ENCODE assay signal across 8 cellular contexts in the genomic region with DNA sequence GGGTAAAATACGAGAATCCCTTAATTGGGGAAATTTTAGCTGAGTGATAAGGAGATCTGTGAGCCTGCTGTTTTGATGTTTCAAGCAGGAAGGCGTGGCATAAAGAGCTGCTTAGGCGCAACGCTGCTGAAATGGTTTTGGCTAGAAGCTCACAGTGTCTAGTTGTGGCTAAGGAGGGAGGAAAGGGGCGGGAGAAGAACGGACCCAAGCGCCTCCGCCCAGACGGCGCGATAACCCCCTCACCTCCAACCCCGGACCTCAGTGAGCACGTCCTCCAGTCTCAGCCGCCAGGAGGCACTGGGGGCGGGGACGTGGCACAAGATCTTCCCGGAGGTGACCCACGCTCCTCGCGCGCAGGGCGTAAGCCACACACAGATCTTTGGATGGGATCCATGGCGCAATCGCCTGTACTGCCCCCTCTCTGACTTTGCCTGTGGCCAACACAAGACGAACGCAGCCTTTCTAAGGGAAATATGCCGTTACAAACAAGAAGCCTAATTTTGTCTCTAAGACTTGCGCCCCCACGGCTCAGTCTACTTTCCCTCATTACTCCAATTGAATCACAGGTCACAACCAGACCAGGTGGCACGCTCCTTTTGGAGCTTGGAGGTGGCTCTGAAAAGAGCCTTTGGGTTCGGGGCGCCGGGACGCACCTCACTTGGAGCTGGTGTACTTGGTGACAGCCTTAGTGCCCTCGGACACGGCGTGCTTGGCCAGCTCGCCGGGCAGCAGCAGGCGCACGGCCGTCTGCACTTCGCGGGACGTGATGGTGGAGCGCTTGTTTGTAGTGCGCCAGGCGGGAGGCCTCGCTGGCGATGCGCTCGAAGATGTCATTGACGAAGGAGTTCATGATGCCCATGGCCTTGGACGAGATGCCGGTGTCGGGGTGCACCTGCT. TPM values are rescaled to one million over a fixed set of nuclear protein-coding genes. Genes with fewer than 3 reads are reported as not detected.
DNase-seq lines count a peak whose midpoint lies in the region; ATAC-seq, FAIRE-seq and TF ChIP-seq lines count a peak whose summit lies in the region.

No MANE protein-coding gene starts in this region.

- peaks cover 25% of the 10 kb centered on the region for H3K27me3 ChIP-seq in AG04450 (ENCODE audit: control insufficient read depth, insufficient read depth, low read length)
- H3K27me3 ChIP-seq in SJSA1 (replicated peaks) = peaks cover 79% of the 10 kb centered on the region
- H3K27me3 ChIP-seq in HepG2 (ENCODE audit: control insufficient read depth in 1 of 2, insufficient read depth in 2 of 2, low read length in 2 of 2) = peaks cover 3 to 45% of the 10 kb centered on the region in 2 experiments; a peak in 4 of 5 replicates
- H3K27me3 ChIP-seq in suprapubic skin = peaks cover 88% of the 10 kb centered on the region

- POLR2A ChIA-PET in AG04450 (lab: Yijun Ruan, JAX) = interaction anchor here (0.7 kb wide), 1 partner anchor 23 kb away, joined by 3 read pairs; no protein-coding TSS in a partner anchor
- POLR2A ChIA-PET in HepG2 (lab: Yijun Ruan, JAX) = no interaction called here

- intact Hi-C loops in HepG2 (cut with micrococcal nuclease; ENCODE audit: unreplicated experiment) = no loop called here

- no TSS peak for BruUV-seq in HepG2 (replicated peaks; lab: Mats Ljungman, UMichigan)

- TF ChIP-seq EP300 in HepG2 (IDR thresholded peaks at IDR 0.05; ENCODE audit: low read depth in 2 of 2, low read length in 2 of 2) = no peak
- no peak for TF ChIP-seq EP300 in HepG2 (CRISPR knock-in tag; IDR thresholded peaks at IDR 0.05; ENCODE audit: borderline replicate concordance)
- TF ChIP-seq EP300 in suprapubic skin (IDR thresholded peaks at IDR 0.05) = no peak

- CTCF ChIA-PET in AG04450 (lab: Charles Lee) (interaction anchor here (0.8 kb wide), 1 partner anchor 8 kb away, joined by 3 read pairs; no protein-coding TSS in a partner anchor), HepG2 (lab: Yijun Ruan, JAX; ENCODE audit: low intra/inter-chr PET ratio, low total read pairs) (no interaction called here)

- no peaks in the 10 kb centered on the region for H3K79me2 ChIP-seq in HepG2 (ENCODE audit: insufficient read depth, low read length)

- FAIRE-seq in HepG2 (lab: Jason Lieb, UNC) = no peak

- no peak overlapping the region for H3K9ac ChIP-seq in HepG2 (ENCODE audit: insufficient read depth, low read depth, low read length)

- no peak for DNase-seq in AG04450 (ENCODE audit: low read depth, low spot score)
- DNase-seq in SJSA1 (ENCODE audit: low read depth in 1 of 2, low spot score in 2 of 2) = no peak
- no peak for DNase-seq in astrocyte of the spinal cord (ENCODE audit: low read depth, low spot score)
- DNase-seq in HepG2 (ENCODE audit: low spot score) = no peak
- no peak for DNase-seq in suprapubic skin (ENCODE audit: low spot score in 2 of 2)
- DNase-seq in OCI-M2 (lab: John Stamatoyannopoulos, UW; ENCODE audit: unreplicated experiment) = no peak

- H3K9me3 ChIP-seq in AG04450 (ENCODE audit: control insufficient read depth, insufficient read depth, low read length) (no peaks in the 10 kb centered on the region), SJSA1 (replicated peaks) (peaks cover 7% of the 10 kb centered on the region; the same call in 1 of the 2 replicates), HepG2 (ENCODE audit: low read length) (no peaks in the 10 kb centered on the region), suprapubic skin (no peaks in the 10 kb centered on the region)

- no peaks in the 10 kb centered on the region for H4K20me1 ChIP-seq in HepG2 (ENCODE audit: insufficient read depth, low read length)

- H3K4me2 ChIP-seq in HepG2 (ENCODE audit: low read depth, low read length) = peak overlapping the region; percentile 24

- TF ChIP-seq POLR2A in HepG2 (IDR thresholded peaks at IDR 0.05; ENCODE audit: insufficient read depth in 1 of 2, low read depth in 2 of 2, low read length in 2 of 2) (no peak), suprapubic skin (IDR thresholded peaks at IDR 0.05) (no peak)

- H3K27ac ChIP-seq in AG04450 (ENCODE audit: low read depth, low read length) (no peak overlapping the region), SJSA1 (no peak overlapping the region), HepG2 (ENCODE audit: extremely low read length, insufficient read depth, low read length) (no peak overlapping the region), suprapubic skin (no peak overlapping the region)

- peak; percentile 39 for ATAC-seq in GM18858 (IDR thresholded peaks at IDR 0.05; ENCODE audit: unreplicated experiment)
- peak; percentile 51 for ATAC-seq in HG03175 (IDR thresholded peaks at IDR 0.05; ENCODE audit: unreplicated experiment)
- ATAC-seq in HepG2 = peak; percentile 67; the same call in 2 of the 3 replicates

- TF ChIP-seq RAD21 in HepG2 (CRISPR knock-in tag; IDR thresholded peaks at IDR 0.05) = no peak

- H3K36me3 ChIP-seq in SJSA1 = no peaks in the 10 kb centered on the region
- no peaks in the 10 kb centered on the region for H3K36me3 ChIP-seq in HepG2 (replicated peaks in 1 of 2; ENCODE audit: control insufficient read depth in 1 of 2, insufficient read depth in 2 of 2, low read length in 2 of 2)
- no peaks in the 10 kb centered on the region for H3K36me3 ChIP-seq in suprapubic skin

- WGBS in HepG2 (ENCODE audit: low lambda C conversion rate) = 31% methylated on average over 30 of the region's 56 CpGs
- 3% methylated on average over 27 of the region's 56 CpGs for WGBS in suprapubic skin

- TF ChIP-seq CTCF in AG04450 (IDR thresholded peaks at IDR 0.05; ENCODE audit: low read depth, low read length) (no peak), astrocyte of the spinal cord (IDR thresholded peaks at IDR 0.05; ENCODE audit: low read depth, low read length) (no peak), HepG2 (CRISPR knock-in tag; IDR thresholded peaks at IDR 0.05) (peak; percentile 45; the same call in 1 of the 2 replicates), suprapubic skin (IDR thresholded peaks at IDR 0.05) (no peak)

- H3K4me3 ChIP-seq in AG04450 (ENCODE audit: low read depth, low read length) (peak overlapping the region; percentile 50), SJSA1 (peak overlapping the region; percentile 13; the same call in 1 of the 2 replicates), astrocyte of the spinal cord (ENCODE audit: low read depth, low read length) (peak overlapping the region; percentile 49), HepG2 (replicated peaks in 1 of 3; ENCODE audit: insufficient read depth in 1 of 3, low read depth in 2 of 3, low read length in 3 of 3) (peak overlapping the region in 1 of 3 experiments; percentile 19; a peak in 1 of 6 replicates), suprapubic skin (peak overlapping the region; percentile 29)

- in situ Hi-C loops in astrocyte of the spinal cord (cut with HindIII; ENCODE audit: low sequenced_read_pairs) (no loop called here), HepG2 (cut with HindIII; ENCODE audit: extremely low pct_ligation_motif_present, low pct_unique_long_range_greater_than_20kb) (no loop called here)

- H3K4me1 ChIP-seq in SJSA1 (replicated peaks) (peaks cover 22% of the 10 kb centered on the region), HepG2 (ENCODE audit: insufficient read depth, low read length) (peaks cover 5% of the 10 kb centered on the region; the same call in 1 of the 2 replicates), suprapubic skin (peaks cover 26% of the 10 kb centered on the region)

- H2AFZ ChIP-seq in HepG2 (ENCODE audit: low read length) = no peak overlapping the region

RNA-seq across cellular contexts. Expression of a gene that starts 23.4 kb away (rescaled TPM):
- polyA plus RNA-seq in AG04450 (2011; rRNA removed) (77.5 and 84.0 TPM in 2 replicates), HepG2 (2011; rRNA removed) (41.2 and 41.3 TPM in 2 replicates)
- polyA minus RNA-seq in AG04450 (2011; rRNA and poly(A)+ RNA removed) = 61.3 and 65.6 TPM in 2 replicates
- 25.0 and 36.4 TPM in 2 replicates for total RNA-seq in SJSA1 (2014; rRNA removed; shearing (Covaris generic))
- total RNA-seq in HepG2 (2016; rRNA removed; fragmentation: Illumina TruSeq; extraction: Trizol) (43.0 and 59.4 TPM in 2 replicates), suprapubic skin (10 to 100 TPM; 55.6 to 99.6 (median 57.7) TPM)
- 8.6 and 11.6 TPM in 2 replicates for total RNA-seq in HepG2 (2016; cell fraction: cytosol; rRNA removed; fragmentation: Illumina TruSeq; extraction: Trizol; ENCODE audit: low read depth)
- 41.8 and 57.0 TPM in 2 replicates for total RNA-seq in HepG2 (2016; cell fraction: insoluble cytoplasmic fraction; rRNA removed; fragmentation: Illumina TruSeq; extraction: Trizol)
- total RNA-seq in HepG2 (2016; cell fraction: membrane; rRNA removed; fragmentation: Illumina TruSeq; extraction: Trizol) = 21.8 and 27.3 TPM in 2 replicates
- 22.1 and 22.9 TPM in 2 replicates for total RNA-seq in HepG2 (2016; cell fraction: nucleus; rRNA removed; fragmentation: Illumina TruSeq; extraction: Trizol)
- polyA plus RNA-seq in HepG2 (2011; cell fraction: cytosol; rRNA removed) = 38.3 TPM in 2 replicates
- 22.6 and 27.4 TPM in 2 replicates for polyA plus RNA-seq in HepG2 (2011; cell fraction: nucleus; rRNA removed)
- polyA plus RNA-seq in HepG2 (2012) = 48.3 and 79.3 TPM in 2 replicates
- 10.5 and 14.2 TPM in 2 replicates for polyA plus RNA-seq in HepG2 (2016; cell fraction: cytosol; fragmentation: Illumina TruSeq; extraction: Trizol; ENCODE audit: low read depth)
- 64.2 and 75.2 TPM in 2 replicates for polyA plus RNA-seq in HepG2 (2016; cell fraction: insoluble cytoplasmic fraction; fragmentation: Illumina TruSeq; extraction: Trizol; ENCODE audit: low read depth)
- 22.9 and 27.3 TPM in 2 replicates for polyA plus RNA-seq in HepG2 (2016; cell fraction: membrane; fragmentation: Illumina TruSeq; extraction: Trizol; ENCODE audit: low read depth)
- 45.5 and 53.2 TPM in 2 replicates for polyA plus RNA-seq in HepG2 (2016; cell fraction: nucleus; fragmentation: Illumina TruSeq; extraction: Trizol; ENCODE audit: insufficient read depth, low read depth)
- polyA minus RNA-seq in HepG2 (2011; rRNA and poly(A)+ RNA removed; ENCODE audit: low replicate concordance) = 55.5 and 56.5 TPM in 2 replicates
- 29.7 and 36.4 TPM in 2 replicates for polyA minus RNA-seq in HepG2 (2011; cell fraction: cytosol; rRNA and poly(A)+ RNA removed)
- polyA minus RNA-seq in HepG2 (2011; cell fraction: nucleus; rRNA and poly(A)+ RNA removed) = 16.2 and 16.4 TPM in 2 replicates

RNA-seq across cellular contexts. Expression of a gene that starts 47.1 kb away (rescaled TPM):
- polyA plus RNA-seq in AG04450 (2011; rRNA removed) (0.16 and 0.27 TPM in 2 replicates), HepG2 (2011; rRNA removed) (0.22 and 0.32 TPM in 2 replicates)
- polyA minus RNA-seq in AG04450 (2011; rRNA and poly(A)+ RNA removed) = 0.52 and 0.92 TPM in 2 replicates
- not detected in 2 replicates for total RNA-seq in SJSA1 (2014; rRNA removed; shearing (Covaris generic))
- total RNA-seq in HepG2 (2016; rRNA removed; fragmentation: Illumina TruSeq; extraction: Trizol) (0.64 TPM in 1 of 2 replicates, not detected in the other), suprapubic skin (1 to 10 TPM; 1.2 to 3.8 (median 2.8) TPM)
- total RNA-seq in HepG2 (2016; cell fraction: cytosol; rRNA removed; fragmentation: Illumina TruSeq; extraction: Trizol; ENCODE audit: low read depth) = not detected in 2 replicates
- total RNA-seq in HepG2 (2016; cell fraction: insoluble cytoplasmic fraction; rRNA removed; fragmentation: Illumina TruSeq; extraction: Trizol) = 0.10 and 0.45 TPM in 2 replicates
- not detected in 2 replicates for total RNA-seq in HepG2 (2016; cell fraction: membrane; rRNA removed; fragmentation: Illumina TruSeq; extraction: Trizol)
- 0.72 and 0.81 TPM in 2 replicates for total RNA-seq in HepG2 (2016; cell fraction: nucleus; rRNA removed; fragmentation: Illumina TruSeq; extraction: Trizol)
- 0.10 and 0.11 TPM in 2 replicates for polyA plus RNA-seq in HepG2 (2011; cell fraction: cytosol; rRNA removed)
- 1.6 and 1.9 TPM in 2 replicates for polyA plus RNA-seq in HepG2 (2011; cell fraction: nucleus; rRNA removed)
- polyA plus RNA-seq in HepG2 (2012) = 0.24 and 0.27 TPM in 2 replicates
- polyA plus RNA-seq in HepG2 (2016; cell fraction: cytosol; fragmentation: Illumina TruSeq; extraction: Trizol; ENCODE audit: low read depth) = not detected in 2 replicates
- 0.14 and 0.22 TPM in 2 replicates for polyA plus RNA-seq in HepG2 (2016; cell fraction: insoluble cytoplasmic fraction; fragmentation: Illumina TruSeq; extraction: Trizol; ENCODE audit: low read depth)
- polyA plus RNA-seq in HepG2 (2016; cell fraction: membrane; fragmentation: Illumina TruSeq; extraction: Trizol; ENCODE audit: low read depth) = not detected in 2 replicates
- polyA plus RNA-seq in HepG2 (2016; cell fraction: nucleus; fragmentation: Illumina TruSeq; extraction: Trizol; ENCODE audit: insufficient read depth, low read depth) = 1.2 and 1.4 TPM in 2 replicates
- 0.58 TPM in 1 of 2 replicates, not detected in the other for polyA minus RNA-seq in HepG2 (2011; rRNA and poly(A)+ RNA removed; ENCODE audit: low replicate concordance)
- polyA minus RNA-seq in HepG2 (2011; cell fraction: cytosol; rRNA and poly(A)+ RNA removed) = not detected in 2 replicates
- polyA minus RNA-seq in HepG2 (2011; cell fraction: nucleus; rRNA and poly(A)+ RNA removed) = 0.64 and 0.75 TPM in 2 replicates

RNA-seq across cellular contexts. Expression of a gene that starts 57.2 kb away (rescaled TPM):
- polyA plus RNA-seq in AG04450 (2011; rRNA removed) = 5.7 and 6.1 TPM in 2 replicates
- 9.1 and 10.7 TPM in 2 replicates for polyA minus RNA-seq in AG04450 (2011; rRNA and poly(A)+ RNA removed)
- total RNA-seq in SJSA1 (2014; rRNA removed; shearing (Covaris generic)) = 24.3 and 31.1 TPM in 2 replicates
- total RNA-seq in HepG2 (2016; rRNA removed; fragmentation: Illumina TruSeq; extraction: Trizol) = 9.7 and 16.1 TPM in 2 replicates
- total RNA-seq in HepG2 (2016; cell fraction: cytosol; rRNA removed; fragmentation: Illumina TruSeq; extraction: Trizol; ENCODE audit: low read depth) = 8.8 and 9.6 TPM in 2 replicates
- 10.0 and 15.4 TPM in 2 replicates for total RNA-seq in HepG2 (2016; cell fraction: insoluble cytoplasmic fraction; rRNA removed; fragmentation: Illumina TruSeq; extraction: Trizol)
- total RNA-seq in HepG2 (2016; cell fraction: membrane; rRNA removed; fragmentation: Illumina TruSeq; extraction: Trizol) = 12.1 and 13.4 TPM in 2 replicates
- total RNA-seq in HepG2 (2016; cell fraction: nucleus; rRNA removed; fragmentation: Illumina TruSeq; extraction: Trizol) = 16.6 and 19.2 TPM in 2 replicates
- polyA plus RNA-seq in HepG2 (2011; rRNA removed) = 6.3 and 8.8 TPM in 2 replicates
- polyA plus RNA-seq in HepG2 (2011; cell fraction: cytosol; rRNA removed) = 4.7 and 6.1 TPM in 2 replicates
- 33.2 and 33.5 TPM in 2 replicates for polyA plus RNA-seq in HepG2 (2011; cell fraction: nucleus; rRNA removed)
- 7.8 and 13.4 TPM in 2 replicates for polyA plus RNA-seq in HepG2 (2012)
- polyA plus RNA-seq in HepG2 (2016; cell fraction: cytosol; fragmentation: Illumina TruSeq; extraction: Trizol; ENCODE audit: low read depth) = 1.3 and 1.5 TPM in 2 replicates
- polyA plus RNA-seq in HepG2 (2016; cell fraction: insoluble cytoplasmic fraction; fragmentation: Illumina TruSeq; extraction: Trizol; ENCODE audit: low read depth) = 9.6 and 11.4 TPM in 2 replicates
- 2.2 and 2.7 TPM in 2 replicates for polyA plus RNA-seq in HepG2 (2016; cell fraction: membrane; fragmentation: Illumina TruSeq; extraction: Trizol; ENCODE audit: low read depth)
- polyA plus RNA-seq in HepG2 (2016; cell fraction: nucleus; fragmentation: Illumina TruSeq; extraction: Trizol; ENCODE audit: insufficient read depth, low read depth) = 33.8 and 38.7 TPM in 2 replicates
- 19.6 and 39.2 TPM in 2 replicates for polyA minus RNA-seq in HepG2 (2011; rRNA and poly(A)+ RNA removed; ENCODE audit: low replicate concordance)
- 6.6 and 7.0 TPM in 2 replicates for polyA minus RNA-seq in HepG2 (2011; cell fraction: cytosol; rRNA and poly(A)+ RNA removed)
- 17.0 and 20.8 TPM in 2 replicates for polyA minus RNA-seq in HepG2 (2011; cell fraction: nucleus; rRNA and poly(A)+ RNA removed)
- 10 to 100 TPM; 24.7 to 34.6 (median 32.8) TPM for total RNA-seq in suprapubic skin
